In the genomic region with DNA sequence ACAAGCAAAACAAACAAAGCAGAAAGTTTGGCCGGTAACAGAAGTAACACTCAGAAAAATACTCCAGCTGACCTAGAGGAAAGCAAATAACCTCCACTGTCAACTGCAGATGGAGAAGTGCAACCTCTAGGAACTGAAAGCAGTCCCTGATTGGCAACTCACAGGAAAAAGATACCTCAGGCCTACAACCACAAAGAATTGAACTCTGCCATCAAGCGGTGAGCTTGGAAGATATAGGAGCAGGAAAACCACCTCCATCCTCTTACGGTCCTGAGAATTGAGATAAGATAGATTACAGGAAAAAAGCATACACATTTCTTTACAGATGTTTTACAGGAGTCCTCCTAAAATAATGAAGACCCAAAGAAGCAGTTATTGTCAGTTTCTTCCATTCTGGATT, we compare ENCODE assay signal across 18 cellular contexts.
A peak's percentile ranks its signal among the peaks of the same experiment; 100 is the strongest.
DNase-seq lines count a peak whose midpoint lies in the region; ATAC-seq and TF ChIP-seq lines count a peak whose summit lies in the region.
"Had no signal": no experiment of that assay in that cellular context is flagged by ENCODE, and none has a peak within 500 bp of the region (broad histone marks: within the 10 kb centered on the region; RNA-seq: fewer than 3 reads in every experiment).

No MANE protein-coding gene starts in this region.

- POLR2A ChIA-PET in A673 (lab: Charles Lee; ENCODE audit: low non-redundant PET), result no interaction called here

- TF ChIP-seq CTCF in A673 (conservative IDR thresholded peaks at IDR 0.05; ENCODE audit: low read depth, low read length) (peak; percentile 21; the same call in 1 of the 2 replicates), brain microvascular endothelial cell (IDR thresholded peaks at IDR 0.05; ENCODE audit: low read depth, low read length, missing control alignments) (peak; percentile 10)

- DNase-seq in A673 (ENCODE audit: low spot score) (peak; percentile 4), HT-29 (ENCODE audit: low spot score) (peak; percentile 9), NOMO-1 treated with dmso at 0.1 percent for 144 hours (lab: John Stamatoyannopoulos, UW; ENCODE audit: unreplicated experiment) (peak; percentile 16), brain microvascular endothelial cell (no peak), iPS-NIHi11 (ENCODE audit: low spot score) (no peak)
- no peak for DNase-seq in activated naive CD4-positive, alpha-beta T cell (lab: John Stamatoyannopoulos, UW)
- DNase-seq in stimulated activated naive CD4-positive, alpha-beta T cell treated with Interleukin-2 at 50 U/mL for 16 hours (lab: John Stamatoyannopoulos, UW), result no peak
- DNase-seq: activated CD4-positive, alpha-beta T cell treated with anti-CD3 and anti-CD28 coated beads, Interleukin-2, amount 50 U/mL, for 1 hour; activated naive CD8-positive, alpha-beta T cell treated with anti-CD3 and anti-CD28 coated beads, Interleukin-2, amount 10 ng/mL, durations not matched to agents 7 days and 5 days; activated T-cell treated with anti-CD3 and anti-CD28 coated beads, Interleukin-2, amount 50 U/mL, for 1 hour; Calu3; hypothalamus; mucosa of descending colon; NCI-H1048; NK-92 treated with Interleukin-12 subunit alpha and Interleukin-12 subunit beta, amount 100 ng/mL, for 24 hours; SHP77; T-helper 9 cell had no signal

- H3K27me3 ChIP-seq in A673 (replicated peaks; ENCODE audit: insufficient read depth, low read depth, low read length, poor library complexity) (no peaks in the 10 kb centered on the region), brain microvascular endothelial cell (replicated peaks) (peaks cover 4% of the 10 kb centered on the region)

- peaks cover 3% of the 10 kb centered on the region for H3K9me3 ChIP-seq in A673 (ENCODE audit: low read depth, low read length, poor library complexity, severe bottlenecking)
- H3K9me3 ChIP-seq: mucosa of descending colon had no signal

- CTCF ChIA-PET in A673 (lab: Charles Lee), result interaction anchor here (1.0 to 2.7 kb wide), 3 partner anchors 14 to 270 kb away, joined by 4 to 16 read pairs (median 4); no protein-coding TSS in a partner anchor

- in situ Hi-C loops in brain microvascular endothelial cell (cut with HindIII; ENCODE audit: low pct_ligation_motif_present, low sequenced_read_pairs), result loop anchor here (25.0 kb wide), 1 partner anchor 236 kb away; no protein-coding TSS in a partner anchor

- H3K4me3 ChIP-seq in A673 (ENCODE audit: low read depth, low read length, poor library complexity, severe bottlenecking), result no peak overlapping the region
- no peak overlapping the region for H3K4me3 ChIP-seq in brain microvascular endothelial cell (ENCODE audit: low read depth, low read length)
- H3K4me3 ChIP-seq: mucosa of descending colon had no signal

- no TSS peak for BruUV-seq in A673 (replicated peaks; lab: Mats Ljungman, UMichigan)

- no peaks in the 10 kb centered on the region for H3K36me3 ChIP-seq in A673 (ENCODE audit: insufficient read depth, low read length, poor library complexity, severe bottlenecking)
- no peaks in the 10 kb centered on the region for H3K36me3 ChIP-seq in brain microvascular endothelial cell (replicated peaks)

- H3K4me1 ChIP-seq in A673 (ENCODE audit: insufficient read depth, low read length, poor library complexity, severe bottlenecking), result no peaks in the 10 kb centered on the region

- H3K27ac ChIP-seq in A673 (ENCODE audit: low read depth, low read length, poor library complexity, severe bottlenecking) (no peak overlapping the region), brain microvascular endothelial cell (no peak overlapping the region)

- intact Hi-C loops in A673 (cut with micrococcal nuclease; ENCODE audit: unreplicated experiment), result no loop called here

- no peak for ATAC-seq in HG03378 (IDR thresholded peaks at IDR 0.05; ENCODE audit: unreplicated experiment)
- ATAC-seq: mucosa of descending colon had no signal

Comparison
In these comparisons a context has a peak if more than half of its experiments do, and no peak if none do; other contexts are left out.
1. DNase-seq: peak in A673 (single experiment), HT-29 (single experiment) and NOMO-1 treated with dmso at 0.1 percent for 144 hours (single experiment); none in brain microvascular endothelial cell (single experiment), activated naive CD4-positive, alpha-beta T cell (0 of 4), stimulated activated naive CD4-positive, alpha-beta T cell treated with Interleukin-2 at 50 U/mL for 16 hours (single experiment) and iPS-NIHi11 (single experiment).